ENCODE assay signal across 1 cellular context in the genomic region with DNA sequence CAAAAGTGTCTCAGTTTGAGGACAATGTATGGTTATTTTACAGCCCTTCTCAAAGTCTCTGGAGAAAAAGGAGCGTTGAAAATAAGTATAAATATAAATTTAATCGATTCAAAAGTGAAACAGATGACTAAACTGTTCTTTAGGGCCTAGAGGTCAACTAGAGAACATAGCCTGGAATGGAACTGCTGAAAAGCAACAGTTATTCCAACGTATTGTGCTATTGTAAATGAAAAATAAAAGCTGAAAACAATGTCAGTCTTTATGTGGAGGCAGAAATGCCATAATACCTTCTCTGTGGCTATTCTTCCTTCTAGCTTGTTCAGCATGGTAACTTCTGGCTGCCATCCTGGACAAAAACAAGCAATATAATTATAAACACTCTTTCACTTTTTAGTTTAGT.
TF ChIP-seq lines count a peak whose summit lies in the region.

No MANE protein-coding gene starts in this region.

TF ChIP-seq in K562, 482 proteins besides CTCF, POLR2A, EP300 and RAD21 (continued from another document):
- TF ChIP-seq ZFX (CRISPR knock-in tag; IDR thresholded peaks at IDR 0.05), result 0 out of 2 replicates have a peak, but pooled peaks have one; percentile 21
- no peak for TF ChIP-seq HIVEP1 (CRISPR knock-in tag; IDR thresholded peaks at IDR 0.05)
- TF ChIP-seq, protein P1, sequence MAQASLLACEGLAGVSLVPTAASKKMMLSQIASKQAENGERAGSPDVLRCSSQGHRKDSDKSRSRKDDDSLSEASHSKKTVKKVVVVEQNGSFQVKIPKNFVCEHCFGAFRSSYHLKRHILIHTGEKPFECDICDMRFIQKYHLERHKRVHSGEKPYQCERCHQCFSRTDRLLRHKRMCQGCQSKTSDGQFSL (CRISPR knock-in tag; IDR thresholded peaks at IDR 0.05), result no peak
- TF ChIP-seq, protein P1 (tag; IDR thresholded peaks at IDR 0.05), result 0 out of 4 replicates have a peak, but pooled peaks of 1 of the 2 experiments have one; percentile 38
- no peak for TF ChIP-seq ZC3H11A (IDR thresholded peaks at IDR 0.05; ENCODE audit: low read depth, low read length)
- no peak for TF ChIP-seq RFX1 (IDR thresholded peaks at IDR 0.05)
TF ChIP-seq in K562: peak in this region for 3.
